ENCODE assay signal across 8 cellular contexts in the genomic region with DNA sequence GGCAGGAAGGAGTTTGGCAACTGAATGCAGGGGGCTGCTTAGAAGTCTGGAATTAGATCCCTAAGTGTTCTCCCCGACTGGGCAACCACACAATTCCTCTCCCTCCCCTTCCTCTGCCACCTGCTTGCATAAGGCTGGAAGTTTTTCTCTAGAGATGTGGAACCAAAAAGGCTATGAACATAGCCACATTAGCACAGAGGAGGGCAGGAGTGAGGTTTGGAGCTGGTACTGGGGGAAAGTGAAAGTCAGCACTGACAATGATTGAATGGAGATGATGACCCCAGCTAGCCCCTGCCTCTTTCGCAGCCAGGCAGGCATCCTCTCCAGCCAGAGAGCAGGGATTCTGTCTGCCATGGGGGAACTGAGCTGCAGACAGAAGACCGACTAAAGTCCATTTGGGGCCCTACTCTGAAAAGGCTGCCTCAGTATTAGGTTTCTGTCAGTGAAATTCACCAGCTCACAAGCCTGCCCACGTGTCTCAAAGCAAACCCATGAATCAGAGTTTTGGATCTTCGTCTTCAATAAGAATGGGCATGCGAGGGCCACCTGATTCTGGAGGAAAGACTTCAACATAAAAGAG.
A peak's percentile ranks its signal among the peaks of the same experiment; 100 is the strongest.
DNase-seq lines count a peak whose midpoint lies in the region; FAIRE-seq and TF ChIP-seq lines count a peak whose summit lies in the region.

No MANE protein-coding gene starts in this region.

- no peaks in the 10 kb centered on the region for H3K79me2 ChIP-seq in osteoblast (ENCODE audit: insufficient read depth, low read length)

- DNase-seq in NCI-H2107 treated with DMSO at 0.1 percent for 48 hours (lab: John Stamatoyannopoulos, UW; ENCODE audit: unreplicated experiment) (peak; percentile 57), NCI-H2107 (lab: John Stamatoyannopoulos, UW) (no peak), NCI-H226 (peak; percentile 30), osteoblast (ENCODE audit: insufficient read length, low spot score, missing footprints) (peak; percentile 66), NOMO-1 treated with DMSO at 0.1 percent for 48 hours (lab: John Stamatoyannopoulos, UW; ENCODE audit: unreplicated experiment) (no peak), amniotic stem cell (lab: John Stamatoyannopoulos, UW) (no peak), urothelium cell line (ENCODE audit: low spot score) (no peak)
- DNase-seq in effector memory CD4-positive, alpha-beta T cell, result no peak

- no peaks in the 10 kb centered on the region for H3K27me3 ChIP-seq in effector memory CD4-positive, alpha-beta T cell (replicated peaks; ENCODE audit: control insufficient read depth, insufficient read depth, low read length, poor library complexity, severe bottlenecking)
- H3K27me3 ChIP-seq in osteoblast (ENCODE audit: insufficient read depth, low read length), result no peaks in the 10 kb centered on the region

- FAIRE-seq in urothelium cell line (lab: Jason Lieb, UNC), result no peak

- no peak for TF ChIP-seq CTCF in osteoblast (IDR thresholded peaks at IDR 0.05; ENCODE audit: extremely low read depth, low read depth, low read length)

- H2AFZ ChIP-seq in osteoblast (ENCODE audit: low read length), result peak overlapping the region; percentile 53

- H3K9me3 ChIP-seq in effector memory CD4-positive, alpha-beta T cell (ENCODE audit: control insufficient read depth, low read length), result peaks cover 7% of the 10 kb centered on the region
- no peaks in the 10 kb centered on the region for H3K9me3 ChIP-seq in osteoblast (ENCODE audit: low read depth, low read length)

- no peaks in the 10 kb centered on the region for H3K4me1 ChIP-seq in effector memory CD4-positive, alpha-beta T cell (ENCODE audit: control insufficient read depth, insufficient read depth, low read length, poor library complexity, severe bottlenecking)
- peaks cover 22% of the 10 kb centered on the region for H3K4me1 ChIP-seq in osteoblast (ENCODE audit: insufficient read depth, low read length)

- peak overlapping the region; percentile 74 for H3K4me2 ChIP-seq in osteoblast (ENCODE audit: insufficient read depth, low read length)

- H3K36me3 ChIP-seq in effector memory CD4-positive, alpha-beta T cell (ENCODE audit: control insufficient read depth, insufficient read depth, low read length), result no peaks in the 10 kb centered on the region
- no peaks in the 10 kb centered on the region for H3K36me3 ChIP-seq in osteoblast (ENCODE audit: insufficient read depth, low read length)

- peak overlapping the region; percentile 14 for H3K4me3 ChIP-seq in effector memory CD4-positive, alpha-beta T cell (ENCODE audit: insufficient read depth, low read depth, low read length, poor library complexity, severe bottlenecking)
- H3K4me3 ChIP-seq in osteoblast (ENCODE audit: insufficient read depth, low read length), result peak overlapping the region; percentile 58

- no peak overlapping the region for H3K27ac ChIP-seq in effector memory CD4-positive, alpha-beta T cell (ENCODE audit: insufficient read depth, low read length, poor library complexity, severe bottlenecking)
- no peak overlapping the region for H3K27ac ChIP-seq in osteoblast (ENCODE audit: low read depth, low read length)

- no peaks in the 10 kb centered on the region for H4K20me1 ChIP-seq in osteoblast (ENCODE audit: insufficient read depth, low read length)

Comparison
In these comparisons a context has a peak if more than half of its experiments do, and no peak if none do; other contexts are left out.
1. DNase-seq: peak in NCI-H2107 treated with DMSO at 0.1 percent for 48 hours (single experiment), NCI-H226 (single experiment) and osteoblast (single experiment); none in NCI-H2107 (single experiment), effector memory CD4-positive, alpha-beta T cell (0 of 3), NOMO-1 treated with DMSO at 0.1 percent for 48 hours (single experiment), amniotic stem cell (single experiment) and urothelium cell line (single experiment).